ENCODE assay signal across 31 cellular contexts in the genomic region with DNA sequence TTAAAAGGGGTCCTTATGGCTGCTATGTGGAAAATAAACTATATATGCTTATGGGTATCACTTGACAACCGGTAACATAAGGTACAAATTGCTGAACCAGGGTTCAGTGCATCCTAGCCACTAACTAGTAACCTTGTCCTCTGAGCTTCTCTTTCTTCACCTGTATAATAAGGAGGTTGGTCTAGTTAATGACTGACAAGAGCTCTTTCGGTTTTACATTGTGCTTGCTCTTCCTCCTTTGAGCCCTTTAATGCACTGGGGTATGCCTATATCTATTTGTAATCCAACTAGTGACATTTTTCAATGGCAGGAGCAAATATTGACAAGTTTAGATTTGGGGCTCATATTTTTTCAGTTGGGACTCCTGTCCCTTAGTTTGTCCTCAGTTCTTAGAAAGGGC.
DNase-seq lines count a peak whose midpoint lies in the region; ATAC-seq and TF ChIP-seq lines count a peak whose summit lies in the region.
"Had no signal": no experiment of that assay in that cellular context is flagged by ENCODE, and none has a peak within 500 bp of the region (broad histone marks: within the 10 kb centered on the region; RNA-seq: fewer than 3 reads in every experiment).

No MANE protein-coding gene starts in this region.

- no peaks in the 10 kb centered on the region for H3K4me1 Mint-ChIP-seq in nephron progenitor cell
- H3K4me1 Mint-ChIP-seq: activated naive CD4-positive, alpha-beta T cell treated with anti-CD3 and anti-CD28 coated beads, Interleukin-2, amount 50 U/mL, for 24 hours; CD8-positive, alpha-beta memory T cell; memory B cell; stimulated activated memory B cell treated with anti-CD40 and anti-IgM and Interleukin-4, amounts not matched to agents 10 μg/mL and 1 μg/mL and 100 μg/mL, for 72 hours had no signal

- no peak for DNase-seq in esophagus squamous epithelium (lab: John Stamatoyannopoulos, UW)
- no peak for DNase-seq in activated CD4-positive, CD25-positive, alpha-beta regulatory T cell treated with anti-CD3 and anti-CD28 coated beads, Interleukin-2, amount 50 U/mL, for 72 hours
- DNase-seq in nephron progenitor cell: no peak
- no peak for DNase-seq in D341Med (ENCODE audit: low spot score)
- DNase-seq: activated T-cell treated with anti-CD3 and anti-CD28 coated beads for 4 hours; aorta; CD8-positive, alpha-beta memory T cell; colonic mucosa; effector CD8-positive, alpha-beta T cell; hypothalamus; NCI-H1092; NCI-H1694 treated with DMSO at 0.1 percent for 48 hours; NCI-H446; NCI-H748 treated with DMSO at 0.1 percent for 48 hours; ovary; Peyer's patch; SHP77 treated with DMSO at 0.1 percent for 48 hours; stimulated activated CD4-positive, alpha-beta T cell treated with anti-CD3 and anti-CD28 coated beads, Interleukin-15, amount 100 ng/mL, for 24 hours; substantia nigra had no signal

- peaks cover 14% of the 10 kb centered on the region for H3K27me3 Mint-ChIP-seq in nephron progenitor cell (ENCODE audit: low read depth, poor library complexity)
- H3K27me3 Mint-ChIP-seq: activated naive CD4-positive, alpha-beta T cell treated with anti-CD3 and anti-CD28 coated beads, Interleukin-2, amount 50 U/mL, for 24 hours; CD8-positive, alpha-beta memory T cell; stimulated activated memory B cell treated with anti-CD40 and anti-IgM and Interleukin-4, amounts not matched to agents 10 μg/mL and 1 μg/mL and 100 μg/mL, for 72 hours had no signal

- no peak for TF ChIP-seq CTCF in esophagus squamous epithelium (IDR thresholded peaks at IDR 0.05)
- TF ChIP-seq CTCF in nephron progenitor cell (IDR thresholded peaks at IDR 0.05): no peak

- H3K36me3 ChIP-seq in subcutaneous abdominal adipose tissue (ENCODE audit: control insufficient read depth in 5 of 5, insufficient read depth in 5 of 5, low read length in 5 of 5) (peaks cover 0 to 2% (median 0%) of the 10 kb centered on the region in 5 donors), esophagus squamous epithelium (peaks cover 0 to 23% (median 0%) of the 10 kb centered on the region in 3 donors)
- H3K36me3 ChIP-seq: cardiac muscle cell, colonic mucosa, ovary, Peyer's patch had no signal

- H3K9me3 Mint-ChIP-seq in nephron progenitor cell: no peaks in the 10 kb centered on the region
- H3K9me3 Mint-ChIP-seq: activated naive CD4-positive, alpha-beta T cell treated with anti-CD3 and anti-CD28 coated beads, Interleukin-2, amount 50 U/mL, for 24 hours; activated T-helper 2 cell treated with anti-CD3 and anti-CD28 coated beads, Interferon-gamma antibody, Interleukin-2, Interleukin-4, amounts not matched to agents 10 μg/mL and 5 μg/mL and 100 μg/mL, durations not matched to agents 14 hours and 24 hours and 36 hours; memory B cell; stimulated activated memory B cell treated with anti-CD40 and anti-IgM and Interleukin-4, amounts not matched to agents 10 μg/mL and 1 μg/mL and 100 μg/mL, for 72 hours had no signal

- H3K27me3 ChIP-seq in subcutaneous abdominal adipose tissue (ENCODE audit: control insufficient read depth in 5 of 5, insufficient read depth in 4 of 5, low read length in 5 of 5): no peaks in the 10 kb centered on the region
- no peaks in the 10 kb centered on the region for H3K27me3 ChIP-seq in esophagus squamous epithelium
- H3K27me3 ChIP-seq: colonic mucosa, ovary, Peyer's patch had no signal

- peak; percentile 75 for ATAC-seq in GM18870 (IDR thresholded peaks at IDR 0.05; ENCODE audit: unreplicated experiment)
- ATAC-seq in HG02759 (IDR thresholded peaks at IDR 0.05; ENCODE audit: unreplicated experiment): peak; percentile 64
- peak; percentile 79 for ATAC-seq in HG03354 (IDR thresholded peaks at IDR 0.05; ENCODE audit: poor library complexity, severe bottlenecking, unreplicated experiment)
- ATAC-seq: K562; stimulated activated memory B cell treated with anti-CD40 and anti-IgM and Interleukin-4, amounts not matched to agents 10 μg/mL and 1 μg/mL and 100 μg/mL, for 72 hours had no signal

- peak overlapping the region; percentile 75 for H3K27ac ChIP-seq in subcutaneous abdominal adipose tissue (ENCODE audit: low read depth, low read length)
- no peak overlapping the region for H3K27ac ChIP-seq in esophagus squamous epithelium
- H3K27ac ChIP-seq: cardiac muscle cell, colonic mucosa, ovary, Peyer's patch had no signal

- intact Hi-C loops in esophagus squamous epithelium (cut with DNase I): no loop called here

- no peak for TF ChIP-seq POLR2A in esophagus squamous epithelium (IDR thresholded peaks at IDR 0.05)

- 85 to 92% methylated on average over 2 of the region's 2 CpGs for WGBS in esophagus squamous epithelium, 2 donors

- H3K4me3 ChIP-seq in subcutaneous abdominal adipose tissue (ENCODE audit: low read depth in 1 of 5, low read length in 5 of 5) (no peak overlapping the region), esophagus squamous epithelium (no peak overlapping the region)
- H3K4me3 ChIP-seq: cardiac muscle cell, colonic mucosa, K562, ovary, Peyer's patch had no signal

- H3K9me3 ChIP-seq in subcutaneous abdominal adipose tissue (ENCODE audit: control insufficient read depth in 5 of 5, low read length in 5 of 5) (peaks cover 0 to 2% (median 0%) of the 10 kb centered on the region in 5 donors), esophagus squamous epithelium (no peaks in the 10 kb centered on the region)
- H3K9me3 ChIP-seq: colonic mucosa, ovary, Peyer's patch had no signal

- H3K36me3 Mint-ChIP-seq in nephron progenitor cell (ENCODE audit: low read depth): no peaks in the 10 kb centered on the region
- H3K36me3 Mint-ChIP-seq: activated naive CD4-positive, alpha-beta T cell treated with anti-CD3 and anti-CD28 coated beads, Interleukin-2, amount 50 U/mL, for 24 hours; CD8-positive, alpha-beta memory T cell; memory B cell; stimulated activated memory B cell treated with anti-CD40 and anti-IgM and Interleukin-4, amounts not matched to agents 10 μg/mL and 1 μg/mL and 100 μg/mL, for 72 hours had no signal

- H3K4me3 Mint-ChIP-seq in nephron progenitor cell: no peak overlapping the region
- H3K4me3 Mint-ChIP-seq: activated naive CD4-positive, alpha-beta T cell treated with anti-CD3 and anti-CD28 coated beads, Interleukin-2, amount 50 U/mL, for 24 hours; CD8-positive, alpha-beta memory T cell; memory B cell; stimulated activated memory B cell treated with anti-CD40 and anti-IgM and Interleukin-4, amounts not matched to agents 10 μg/mL and 1 μg/mL and 100 μg/mL, for 72 hours; T-helper 2 cell treated with Interferon-gamma antibody and Interleukin-4, amounts not matched to agents 5 μg/mL and 100 μg/mL, for 36 hours; type B pancreatic cell had no signal

- H3K9ac ChIP-seq in subcutaneous abdominal adipose tissue (ENCODE audit: low read length in 5 of 5): no peak overlapping the region

- peaks cover 0 to 45% (median 27%) of the 10 kb centered on the region in 5 donors for H3K4me1 ChIP-seq in subcutaneous abdominal adipose tissue (ENCODE audit: control insufficient read depth in 5 of 5, insufficient read depth in 5 of 5, low read length in 5 of 5)
- no peaks in the 10 kb centered on the region for H3K4me1 ChIP-seq in esophagus squamous epithelium
- H3K4me1 ChIP-seq: colonic mucosa, Peyer's patch had no signal

- H3K27ac Mint-ChIP-seq in nephron progenitor cell: no peak overlapping the region
- H3K27ac Mint-ChIP-seq: activated naive CD4-positive, alpha-beta T cell treated with anti-CD3 and anti-CD28 coated beads, Interleukin-2, amount 50 U/mL, for 24 hours; activated T-helper 2 cell treated with anti-CD3 and anti-CD28 coated beads, Interferon-gamma antibody, Interleukin-2, Interleukin-4, amounts not matched to agents 10 μg/mL and 5 μg/mL and 100 μg/mL, durations not matched to agents 14 hours and 24 hours and 36 hours; CD8-positive, alpha-beta memory T cell; memory B cell; stimulated activated memory B cell treated with anti-CD40 and anti-IgM and Interleukin-4, amounts not matched to agents 10 μg/mL and 1 μg/mL and 100 μg/mL, for 72 hours; T-helper 2 cell treated with Interferon-gamma antibody and Interleukin-4, amounts not matched to agents 5 μg/mL and 100 μg/mL, for 36 hours; type B pancreatic cell had no signal
